Comparison of ENCODE assay signal across 14 cellular contexts in the genomic region with DNA sequence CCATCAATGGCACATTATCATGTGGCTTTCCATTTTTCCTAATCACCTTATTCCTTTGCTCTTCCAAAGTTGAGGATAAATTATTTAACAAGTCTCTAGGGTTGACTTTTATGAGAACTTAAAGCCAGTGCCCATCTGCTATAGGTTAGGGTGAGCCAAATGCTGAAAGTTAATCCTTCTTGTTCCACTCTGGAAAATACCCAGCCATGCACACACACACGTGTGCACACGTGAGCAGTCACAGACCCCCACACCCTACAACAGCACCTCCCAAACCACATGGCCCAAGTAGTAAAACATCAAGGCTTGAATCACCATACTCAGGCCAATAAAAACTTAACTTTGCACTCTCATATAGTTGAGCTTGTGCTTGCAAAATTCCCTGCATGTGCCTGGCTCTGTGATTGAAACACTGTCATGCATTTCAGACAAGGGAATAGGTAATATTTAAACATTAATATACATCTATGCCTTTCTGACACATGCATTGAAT.
DNase-seq lines count a peak whose midpoint lies in the region; FAIRE-seq and TF ChIP-seq lines count a peak whose summit lies in the region.
"Had no signal": no experiment of that assay in that cellular context is flagged by ENCODE, and none has a peak within 500 bp of the region (broad histone marks: within the 10 kb centered on the region; RNA-seq: fewer than 3 reads in every experiment).

No MANE protein-coding gene starts in this region.

- in situ Hi-C loops in transverse colon (cut with MboI; ENCODE audit: low pct_ligation_motif_present in 1 of 4, low pct_unique_long_range_greater_than_20kb in 1 of 4, low sequenced_read_pairs in 3 of 4), result no loop called here

- TF ChIP-seq POLR2A in transverse colon (IDR thresholded peaks at IDR 0.05), result no peak

- no peak for TF ChIP-seq CTCF in Loucy (conservative IDR thresholded peaks at IDR 0.05; ENCODE audit: low read length)
- TF ChIP-seq CTCF in keratinocyte (optimal IDR thresholded peaks at IDR 0.05 in 1 of 3, IDR thresholded peaks at IDR 0.05 in 1 of 3, conservative IDR thresholded peaks at IDR 0.05 in 1 of 3; ENCODE audit: extremely low read depth in 1 of 3, insufficient read depth in 2 of 3, low read length in 3 of 3), result no peak
- no peak for TF ChIP-seq CTCF in transverse colon (IDR thresholded peaks at IDR 0.05)

- WGBS in transverse colon (ENCODE audit: low coverage in 1 of 2), 2 donors, result 25 to 40% methylated on average over 1 to 2 of the region's 2 CpGs

- peak; percentile 12 for TF ChIP-seq EP300 in transverse colon (IDR thresholded peaks at IDR 0.05; ENCODE audit: low read depth)

- no peaks in the 10 kb centered on the region for H3K9me1 ChIP-seq in keratinocyte (ENCODE audit: control insufficient read depth, extremely low read depth, insufficient read depth, low read length)

- peaks cover 2% of the 10 kb centered on the region; the same call in 1 of the 2 replicates for H3F3A ChIP-seq in Loucy (ENCODE audit: low read depth)

- H3K27me3 ChIP-seq in Loucy (ENCODE audit: insufficient read depth, low read length, poor library complexity, severe bottlenecking), result no peaks in the 10 kb centered on the region
- no peaks in the 10 kb centered on the region for H3K27me3 ChIP-seq in keratinocyte (ENCODE audit: control insufficient read depth, extremely low read depth, insufficient read depth, low read length)
- H3K27me3 ChIP-seq in transverse colon, result no peaks in the 10 kb centered on the region

- peak overlapping the region; percentile 23 for H3K4me2 ChIP-seq in Loucy (ENCODE audit: low read depth, low read length, poor library complexity, severe bottlenecking)
- H3K4me2 ChIP-seq in keratinocyte (ENCODE audit: control insufficient read depth, extremely low read depth, insufficient read depth, low read depth, low read length), result no peak overlapping the region
- H3K4me2 ChIP-seq: GM23338 had no signal

- H3K9me2 ChIP-seq in Loucy (replicated peaks; ENCODE audit: low read depth, low read length), result no peaks in the 10 kb centered on the region

- H3K36me3 ChIP-seq in Loucy (ENCODE audit: insufficient read depth, low read length) (no peaks in the 10 kb centered on the region), keratinocyte (ENCODE audit: control insufficient read depth in 2 of 2, extremely low read depth in 1 of 2, insufficient read depth in 2 of 2, low read length in 2 of 2) (no peaks in the 10 kb centered on the region), transverse colon (no peaks in the 10 kb centered on the region)

- H2AFZ ChIP-seq in Loucy (ENCODE audit: low read length) (no peak overlapping the region), keratinocyte (ENCODE audit: control insufficient read depth, low read length) (no peak overlapping the region)
- H2AFZ ChIP-seq: GM23338 had no signal

- DNase-seq in NCI-H524 treated with DMSO at 0.1 percent for 48 hours (lab: John Stamatoyannopoulos, UW), result peak; percentile 89
- DNase-seq in keratinocyte (ENCODE audit: low read depth, low spot score), result no peak
- DNase-seq in transverse colon, result peak; percentile 28
- no peak for DNase-seq in GM19238 (ENCODE audit: insufficient read length, low spot score)
- no peak for DNase-seq in NCI-H748 (lab: John Stamatoyannopoulos, UW; ENCODE audit: unreplicated experiment)
- DNase-seq in activated CD4-positive, alpha-beta T cell treated with anti-CD3 and anti-CD28 coated beads for 48 hours, result no peak
- DNase-seq: NCI-H2029 treated with DMSO at 0.1 percent for 48 hours, NCI-H526, RPMI8226 had no signal

- intact Hi-C loops in transverse colon (cut with DNase I; ENCODE audit: low total_unique reads), result no loop called here

- H3K4me1 ChIP-seq in Loucy (ENCODE audit: insufficient read depth, low read length, poor library complexity, severe bottlenecking), result peaks cover 48% of the 10 kb centered on the region
- H3K4me1 ChIP-seq in keratinocyte (ENCODE audit: control insufficient read depth, extremely low read depth, insufficient read depth, low read length), result no peaks in the 10 kb centered on the region
- H3K4me1 ChIP-seq in transverse colon, result peaks cover 0 to 5% (median 0%) of the 10 kb centered on the region in 4 donors

- H4K20me1 ChIP-seq in Loucy (ENCODE audit: insufficient read depth, low read length, poor library complexity, severe bottlenecking) (no peaks in the 10 kb centered on the region), keratinocyte (ENCODE audit: control insufficient read depth, extremely low read depth, insufficient read depth, low read length) (no peaks in the 10 kb centered on the region)

- H3K4me3 ChIP-seq in Loucy (ENCODE audit: low read length, poor library complexity, severe bottlenecking) (no peak overlapping the region), keratinocyte (ENCODE audit: control insufficient read depth in 2 of 3, extremely low read depth in 1 of 3, insufficient read depth in 2 of 3, low read depth in 1 of 3, low read length in 3 of 3) (no peak overlapping the region), transverse colon (no peak overlapping the region)
- H3K4me3 ChIP-seq: GM23338 had no signal

- H3K27ac ChIP-seq in keratinocyte (ENCODE audit: control insufficient read depth, insufficient read depth, low read length) (no peak overlapping the region), transverse colon (no peak overlapping the region)
- H3K27ac ChIP-seq: C4-2B, HL-60 had no signal

- H3K9ac ChIP-seq in Loucy (ENCODE audit: low read depth, low read length, poor library complexity, severe bottlenecking), result no peak overlapping the region
- no peak overlapping the region for H3K9ac ChIP-seq in keratinocyte (ENCODE audit: control insufficient read depth, extremely low read depth, insufficient read depth, low read length)

- H3K9me3 ChIP-seq in Loucy (ENCODE audit: insufficient read depth, low read depth, low read length) (no peaks in the 10 kb centered on the region), keratinocyte (ENCODE audit: control insufficient read depth, low read depth, low read length) (no peaks in the 10 kb centered on the region), transverse colon (no peaks in the 10 kb centered on the region)

- dilution Hi-C loops in keratinocyte (cut with MboI; ENCODE audit: extremely low pct_ligation_motif_present, low sequenced_read_pairs), result no loop called here

- peak; percentile 62 for FAIRE-seq in keratinocyte (lab: Jason Lieb, UNC)
- FAIRE-seq: HTR-8/SVneo had no signal

- no peaks in the 10 kb centered on the region for H3K79me2 ChIP-seq in Loucy (ENCODE audit: insufficient read depth, low read length)
- no peaks in the 10 kb centered on the region for H3K79me2 ChIP-seq in keratinocyte (ENCODE audit: control insufficient read depth, insufficient read depth, low read length)

Comparison
In these comparisons a context has a peak if more than half of its experiments do, and no peak if none do; other contexts are left out.
1. DNase-seq: peak in NCI-H524 treated with DMSO at 0.1 percent for 48 hours (single experiment) and transverse colon (single experiment); none in keratinocyte (single experiment), GM19238 (single experiment), NCI-H748 (single experiment) and activated CD4-positive, alpha-beta T cell treated with anti-CD3 and anti-CD28 coated beads for 48 hours (single experiment).